21 cellular contexts compared by ENCODE assay signal in the genomic region with DNA sequence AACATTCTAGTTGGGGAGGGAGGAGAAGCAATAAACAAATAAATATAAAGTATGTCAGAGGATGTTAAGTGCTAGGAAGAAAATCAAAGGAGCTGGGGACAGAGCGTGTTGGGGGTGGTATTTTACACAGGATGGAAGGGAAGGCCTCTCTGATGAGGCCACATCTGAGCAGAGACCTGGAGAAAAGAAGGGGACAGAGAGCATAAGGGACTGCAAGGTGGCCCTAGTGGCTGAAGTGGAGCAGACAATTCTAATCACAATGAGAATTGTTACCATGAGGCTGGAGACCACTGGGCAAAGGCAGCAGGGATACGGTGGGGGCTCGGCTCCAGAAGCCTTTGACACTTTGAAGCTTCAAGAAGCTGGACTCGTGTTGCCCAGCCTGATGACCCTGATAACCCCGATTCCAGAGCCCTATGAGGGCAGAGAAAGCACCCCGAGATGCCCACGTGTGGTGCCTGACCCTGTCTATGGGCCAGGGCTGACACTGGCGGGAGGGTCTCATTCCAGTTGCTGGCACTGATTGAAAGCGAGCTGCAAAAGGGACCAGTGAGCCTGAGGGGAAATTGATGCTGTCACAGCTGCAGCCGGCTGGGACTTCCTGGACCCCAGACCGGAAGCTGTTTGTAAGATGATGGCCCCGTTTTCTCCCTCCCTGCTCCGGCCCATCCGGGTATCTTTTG.
"Had no signal": no experiment of that assay in that cellular context is flagged by ENCODE, and none has a peak within 500 bp of the region (broad histone marks: within the 10 kb centered on the region; RNA-seq: fewer than 3 reads in every experiment).

No MANE protein-coding gene starts in this region.

- H3K27me3 ChIP-seq: body of pancreas, spleen, testis, upper lobe of left lung had no signal

- H3K4me3 ChIP-seq: body of pancreas, spleen, testis, upper lobe of left lung had no signal

- ATAC-seq: activated T-cell treated with anti-CD3 and anti-CD28 coated beads, Interleukin-2, amount 50 U/mL, for 4 hours; body of pancreas; esophagus mucosa; T-cell; WTC11 had no signal

- H3K27ac ChIP-seq: body of pancreas, spleen, testis, upper lobe of left lung had no signal

- H3K27ac Mint-ChIP-seq: activated T-helper 2 cell treated with anti-CD3 and anti-CD28 coated beads, Interferon-gamma antibody, Interleukin-2, Interleukin-4, amounts not matched to agents 10 μg/mL and 5 μg/mL and 100 μg/mL, durations not matched to agents 14 hours and 24 hours and 36 hours; dendritic cell treated with granulocyte-macrophage colony-stimulating factor and Interleukin-4, amounts not matched to agents 40 ng/mL and 50 ng/mL, for 4 days; memory B cell; nephron; progenitor cell of endocrine pancreas; T-cell; WTC11 had no signal

- H3K36me3 Mint-ChIP-seq: WTC11 had no signal

- H3K4me1 ChIP-seq: body of pancreas, spleen, testis, upper lobe of left lung had no signal

- H3K4me1 Mint-ChIP-seq: memory B cell, nephron, T-cell, WTC11 had no signal

- H3K9me3 ChIP-seq: body of pancreas, spleen, testis, upper lobe of left lung had no signal

- H3K36me3 ChIP-seq: spleen, upper lobe of left lung had no signal

- DNase-seq: activated CD4-positive, alpha-beta T cell treated with anti-CD3 and anti-CD28 coated beads, Interleukin-2, amount 50 U/mL, for 48 hours; activated CD8-positive, alpha-beta memory T cell treated with anti-CD3 and anti-CD28 coated beads, Interleukin-2, amount 50 U/mL, for 48 hours; activated naive CD4-positive, alpha-beta T cell treated with anti-CD3 and anti-CD28 coated beads, Interleukin-2, amount 50 U/mL, for 16 hours; activated T-cell treated with anti-CD3 and anti-CD28 coated beads, Interleukin-2, amount 50 U/mL, for 4 hours; anterior cingulate cortex; body of pancreas; effector CD8-positive, alpha-beta T cell; hippocampal formation; spleen; stimulated activated CD4-positive, alpha-beta T cell treated with anti-CD3 and anti-CD28 coated beads, Interleukin-4, amount 100 ng/mL, for 1 hour; stimulated activated naive CD4-positive, alpha-beta T cell; T-cell; testis; upper lobe of left lung had no signal

- H3K27me3 Mint-ChIP-seq: memory B cell, T-cell had no signal

- H3K9me3 Mint-ChIP-seq: activated T-cell treated with anti-CD3 and anti-CD28 coated beads, Interleukin-2, amount 50 U/mL, for 4 hours; activated T-helper 2 cell treated with anti-CD3 and anti-CD28 coated beads, Interferon-gamma antibody, Interleukin-2, Interleukin-4, amounts not matched to agents 10 μg/mL and 5 μg/mL and 100 μg/mL, durations not matched to agents 14 hours and 24 hours and 36 hours; dendritic cell treated with granulocyte-macrophage colony-stimulating factor and Interleukin-4, amounts not matched to agents 40 ng/mL and 50 ng/mL, for 4 days; memory B cell; nephron; WTC11 had no signal

- H3K4me3 Mint-ChIP-seq: activated T-cell treated with anti-CD3 and anti-CD28 coated beads, Interleukin-2, amount 50 U/mL, for 4 hours; dendritic cell treated with granulocyte-macrophage colony-stimulating factor and Interleukin-4, amounts not matched to agents 40 ng/mL and 50 ng/mL, for 4 days; memory B cell; nephron; T-cell; WTC11 had no signal
